Comparison of ENCODE assay signal across 8 cellular contexts in the genomic region with DNA sequence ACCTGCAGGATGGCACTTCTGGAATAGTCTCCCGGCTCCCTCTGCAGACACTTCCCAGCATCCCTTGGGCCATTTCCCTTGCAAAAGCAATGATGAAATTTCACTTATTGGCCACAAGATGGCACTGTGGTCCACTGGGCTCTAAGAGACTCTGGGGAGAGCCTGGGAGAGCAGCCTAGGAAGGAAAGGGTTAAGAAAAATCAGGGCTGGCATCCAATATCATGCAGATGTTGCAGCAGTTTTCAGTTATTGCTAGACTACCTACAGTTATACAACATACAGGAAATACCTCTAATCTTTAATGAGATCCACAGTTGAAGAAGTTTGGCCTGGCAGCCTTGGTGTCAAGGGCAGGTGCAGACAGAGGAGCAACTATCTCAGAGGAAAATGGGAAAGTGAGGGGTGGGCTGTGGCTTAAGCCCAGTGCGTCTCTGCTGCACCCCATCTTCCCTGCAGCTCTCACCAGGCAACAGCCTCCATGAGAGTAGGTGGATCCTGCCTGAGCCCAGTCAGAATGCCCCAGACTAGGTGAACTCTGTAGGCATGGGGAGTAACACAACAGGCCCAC.
DNase-seq lines count a peak whose midpoint lies in the region; ATAC-seq and TF ChIP-seq lines count a peak whose summit lies in the region.

No MANE protein-coding gene starts in this region.

- POLR2A ChIA-PET in CD4-positive, alpha-beta T cell (lab: Charles Lee), result no interaction called here

- peaks cover 4% of the 10 kb centered on the region for H3K27me3 Mint-ChIP-seq in CD4-positive, alpha-beta T cell

- H3K9me3 ChIP-seq in CD4-positive, alpha-beta T cell (ENCODE audit: control insufficient read depth, low read length), result no peaks in the 10 kb centered on the region
- H3K9me3 ChIP-seq in psoas muscle, result no peaks in the 10 kb centered on the region

- peak; percentile 57 for ATAC-seq in CD4-positive, alpha-beta T cell (ENCODE audit: poor library complexity)
- ATAC-seq in GM18517 (IDR thresholded peaks at IDR 0.05; ENCODE audit: unreplicated experiment), result peak; percentile 87
- peak; percentile 93 for ATAC-seq in HG02885 (IDR thresholded peaks at IDR 0.05; ENCODE audit: poor library complexity, unreplicated experiment)
- ATAC-seq in psoas muscle, result peak; percentile 77 to 94 (median 84)

- no peaks in the 10 kb centered on the region for H3K36me3 Mint-ChIP-seq in CD4-positive, alpha-beta T cell (ENCODE audit: low read depth)

- no peaks in the 10 kb centered on the region for H3K9me3 Mint-ChIP-seq in CD4-positive, alpha-beta T cell

- no peaks in the 10 kb centered on the region for H3K27me3 ChIP-seq in CD4-positive, alpha-beta T cell (ENCODE audit: control insufficient read depth, insufficient read depth, low read length)
- H3K27me3 ChIP-seq in psoas muscle (ENCODE audit: insufficient read depth in 3 of 3, low read length in 2 of 3), result no peaks in the 10 kb centered on the region

- DNase-seq in CD4-positive, alpha-beta T cell, result peak in 1 of 10 experiments; percentile 11
- DNase-seq in NCI-H1417 treated with DMSO at 0.1 percent for 48 hours (lab: John Stamatoyannopoulos, UW) (peak; percentile 27), glomerular visceral epithelial cell (ENCODE audit: extremely low spot score) (peak; percentile 75), psoas muscle (no peak), NCI-H2227 treated with DMSO at 0.1 percent for 48 hours (lab: John Stamatoyannopoulos, UW) (no peak)

- intact Hi-C loops in CD4-positive, alpha-beta T cell (cut with DNase I, micrococcal nuclease), result no loop called here
- intact Hi-C loops in psoas muscle (cut with DNase I), result loop anchor here (10.0 kb wide), 2 partner anchors 47 to 127 kb away; no protein-coding TSS in a partner anchor

- H3K27ac ChIP-seq in CD4-positive, alpha-beta T cell (ENCODE audit: low read depth, low read length), result no peak overlapping the region
- H3K27ac ChIP-seq in VCaP (no peak overlapping the region), psoas muscle (no peak overlapping the region)

- TF ChIP-seq CTCF in CD4-positive, alpha-beta T cell (IDR thresholded peaks at IDR 0.05), result peak; percentile 75
- TF ChIP-seq CTCF in VCaP (conservative IDR thresholded peaks at IDR 0.05) (peak; percentile 92), psoas muscle (IDR thresholded peaks at IDR 0.05) (peak; percentile 73)

- WGBS in psoas muscle, 3 donors, result 13 to 24% (median 15%) methylated on average over 2 of the region's 2 CpGs

- H3K4me3 Mint-ChIP-seq in CD4-positive, alpha-beta T cell, result no peak overlapping the region

- no peak overlapping the region for H3K27ac Mint-ChIP-seq in CD4-positive, alpha-beta T cell

- no peaks in the 10 kb centered on the region for H3K36me3 ChIP-seq in psoas muscle (ENCODE audit: insufficient read depth in 1 of 2, low read depth in 1 of 2)

- CTCF ChIA-PET in CD4-positive, alpha-beta T cell (lab: Charles Lee), result interaction anchor here (0.9 kb wide), 1 partner anchor 8 kb away, joined by 3 read pairs; no protein-coding TSS in a partner anchor

- H3K4me1 Mint-ChIP-seq in CD4-positive, alpha-beta T cell (ENCODE audit: low read depth), result peaks cover 55% of the 10 kb centered on the region

- H3K4me3 ChIP-seq in psoas muscle, result no peak overlapping the region

- H3K4me1 ChIP-seq in psoas muscle, result peaks cover 5% of the 10 kb centered on the region

Comparison
In these comparisons a context has a peak if more than half of its experiments do, and no peak if none do; other contexts are left out.
1. DNase-seq: peak in NCI-H1417 treated with DMSO at 0.1 percent for 48 hours (single experiment) and glomerular visceral epithelial cell (single experiment); none in psoas muscle (0 of 2) and NCI-H2227 treated with DMSO at 0.1 percent for 48 hours (single experiment).
2. intact Hi-C loops: an anchor here in psoas muscle (10.0 kb wide); none called in CD4-positive, alpha-beta T cell.
3. Peak in every context shown above with its lines, with median percentiles within 50 percentile points of each other: ATAC-seq and CTCF ChIP-seq.